Comparison of ENCODE assay signal across 17 cellular contexts in the genomic region with DNA sequence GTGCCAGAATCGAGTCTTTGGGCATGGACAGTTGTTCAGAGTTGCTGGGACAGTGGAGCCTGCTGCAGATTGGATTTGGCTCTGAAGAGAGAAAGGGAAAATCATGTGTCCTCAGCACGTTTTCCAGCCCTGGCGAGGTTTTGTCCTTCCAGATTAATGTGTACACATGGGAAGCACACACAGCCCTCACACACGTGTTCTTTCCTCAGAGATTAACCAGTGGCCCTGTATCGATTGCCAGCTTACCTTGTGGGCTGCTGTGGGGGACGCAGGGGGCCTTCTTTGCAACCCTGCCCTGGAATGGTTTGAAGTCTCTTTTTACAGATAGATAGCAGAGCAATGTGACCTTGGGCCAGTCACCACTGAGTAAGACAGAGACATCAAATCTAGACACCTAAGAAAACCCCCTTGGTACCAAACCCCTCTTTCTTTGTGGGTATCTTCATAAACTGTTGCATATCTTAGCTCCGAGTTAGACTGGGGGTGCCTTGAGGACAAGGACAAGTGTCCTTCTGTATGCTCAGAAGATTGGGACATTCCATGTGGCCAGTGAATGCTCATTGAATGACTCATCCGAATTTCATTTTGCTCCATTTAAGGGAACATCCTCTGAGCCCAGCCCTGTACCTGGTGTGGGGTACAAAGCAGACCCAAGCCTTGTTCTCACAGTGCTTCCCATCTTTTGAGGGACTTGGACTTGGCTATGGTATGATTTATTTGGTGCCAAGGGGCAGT. TPM values are rescaled to one million over a fixed set of nuclear protein-coding genes. Genes with fewer than 3 reads are reported as not detected.
DNase-seq lines count a peak whose midpoint lies in the region; ATAC-seq, FAIRE-seq and TF ChIP-seq lines count a peak whose summit lies in the region.
"Had no signal": no experiment of that assay in that cellular context is flagged by ENCODE, and none has a peak within 500 bp of the region (broad histone marks: within the 10 kb centered on the region; RNA-seq: fewer than 3 reads in every experiment).

No MANE protein-coding gene starts in this region.

- TF ChIP-seq CTCF in A549 (IDR thresholded peaks at IDR 0.05) = no peak
- no peak for TF ChIP-seq CTCF in IMR-90 (conservative IDR thresholded peaks at IDR 0.05; ENCODE audit: low read depth, low read length)
- no peak for TF ChIP-seq CTCF in H1 (IDR thresholded peaks at IDR 0.05; ENCODE audit: control extremely low read depth in 1 of 3, insufficient read depth in 1 of 3, low read depth in 1 of 3, low read length in 3 of 3)
- TF ChIP-seq CTCF in nephron (IDR thresholded peaks at IDR 0.05; ENCODE audit: unreplicated experiment in 3 of 3) = no peak

- peak overlapping the region; percentile 62; the same call in 1 of the 2 replicates for H2BK12ac ChIP-seq in H1 (ENCODE audit: low read depth, low read length)

- no peak overlapping the region for H3K4me3 Mint-ChIP-seq in nephron
- H3K4me3 Mint-ChIP-seq: natural killer cell; T-helper 1 cell treated with Interleukin-12 subunit alpha and Interleukin-12 subunit beta and Interleukin-4 antibody, amounts not matched to agents 30 μg/mL and 1 μg/mL, for 36 hours had no signal

- H3K4me1 Mint-ChIP-seq in nephron = peaks cover 74% of the 10 kb centered on the region
- H3K4me1 Mint-ChIP-seq: natural killer cell had no signal

- H2BK5ac ChIP-seq in IMR-90 (ENCODE audit: low read depth, low read length, poor library complexity, severe bottlenecking) (peak overlapping the region; percentile 43), H1 (ENCODE audit: low read depth, low read length) (no peak overlapping the region)

- H3K4me2 ChIP-seq in A549 (peak overlapping the region; percentile 54), IMR-90 (ENCODE audit: low read depth, low read length) (no peak overlapping the region), H1 (ENCODE audit: insufficient read depth in 1 of 2, low read depth in 2 of 2, low read length in 2 of 2) (no peak overlapping the region)

- no peaks in the 10 kb centered on the region for H3K27me3 Mint-ChIP-seq in nephron (ENCODE audit: low read depth)

- H3K14ac ChIP-seq in IMR-90 (replicated peaks; ENCODE audit: low read depth, low read length) (peak overlapping the region; percentile 75), H1 (ENCODE audit: insufficient read length) (no peak overlapping the region)

- peaks cover 77 to 90% of the 10 kb centered on the region in 2 experiments for H3K79me1 ChIP-seq in IMR-90 (ENCODE audit: low read depth in 1 of 2, low read length in 2 of 2)
- no peaks in the 10 kb centered on the region for H3K79me1 ChIP-seq in H1 (ENCODE audit: low read depth, low read length)

- TF ChIP-seq EP300 in A549 (IDR thresholded peaks at IDR 0.05) (no peak), H1 (IDR thresholded peaks at IDR 0.05; ENCODE audit: borderline replicate concordance in 1 of 2, low read depth in 2 of 2, low read length in 2 of 2) (no peak)

- H3K23ac ChIP-seq in IMR-90 (ENCODE audit: low read depth, low read length) = peak overlapping the region; percentile 79
- no peak overlapping the region for H3K23ac ChIP-seq in H1 (ENCODE audit: insufficient read length)

- H2AK5ac ChIP-seq in IMR-90 (ENCODE audit: low read depth, low read length) = peak overlapping the region; percentile 91
- peak overlapping the region; percentile 67; the same call in 1 of the 2 replicates for H2AK5ac ChIP-seq in H1 (ENCODE audit: low read depth, low read length)

- peak in 1 of 2 experiments; percentile 58 for DNase-seq in A549 (ENCODE audit: low read depth in 1 of 2, low spot score in 1 of 2)
- no peak for DNase-seq in IMR-90
- DNase-seq in H1 (ENCODE audit: low read depth in 1 of 2, low spot score in 2 of 2) = no peak
- DNase-seq in activated CD4-positive, alpha-beta T cell treated with anti-CD3 and anti-CD28 coated beads for 4 hours = no peak
- no peak for DNase-seq in head of caudate nucleus
- DNase-seq in GM19239 (ENCODE audit: insufficient read length, low spot score) = no peak
- DNase-seq in NCI-H2171 (lab: John Stamatoyannopoulos, UW) = no peak
- DNase-seq: activated CD4-positive, alpha-beta T cell treated with anti-CD3 and anti-CD28 coated beads, Interleukin-2, amount 50 U/mL, for 1 hour; foreskin fibroblast; natural killer cell; OCI-M1; transverse colon had no signal

- dilution Hi-C loops in IMR-90 (cut with HindIII; ENCODE audit: low sequenced_read_pairs, unreplicated experiment) = no loop called here

- in situ Hi-C loops in IMR-90 (cut with MboI; ENCODE audit: low sequenced_read_pairs) = no loop called here

- H3K4me3 ChIP-seq in A549 (no peak overlapping the region), IMR-90 (ENCODE audit: insufficient read depth, low read depth, low read length) (no peak overlapping the region), H1 (ENCODE audit: extremely low read depth in 1 of 4, insufficient read depth in 2 of 4, low read depth in 3 of 4, low read length in 4 of 4) (no peak overlapping the region)
- H3K4me3 ChIP-seq: ascending aorta, skin epidermis, transverse colon had no signal

- H3K9me3 ChIP-seq in A549 (peaks cover 12% of the 10 kb centered on the region), IMR-90 (ENCODE audit: control insufficient read depth, insufficient read depth, low read length) (no peaks in the 10 kb centered on the region), H1 (ENCODE audit: insufficient read depth in 2 of 2, low read depth in 1 of 2, low read length in 1 of 2) (no peaks in the 10 kb centered on the region)
- H3K9me3 ChIP-seq: transverse colon had no signal

- H3K27me3 ChIP-seq in IMR-90 (ENCODE audit: control insufficient read depth, insufficient read depth, low read length) (no peaks in the 10 kb centered on the region), H1 (replicated peaks in 1 of 4; ENCODE audit: control insufficient read depth in 3 of 4, extremely low read depth in 1 of 4, insufficient read depth in 3 of 4, low read length in 3 of 4) (no peaks in the 10 kb centered on the region; a peak in 1 of 7 replicates)
- H3K27me3 ChIP-seq: ascending aorta, transverse colon had no signal

- H2BK120ac ChIP-seq in IMR-90 (ENCODE audit: low read depth, low read length) (peak overlapping the region; percentile 85), H1 (replicated peaks; ENCODE audit: low read depth, low read length) (no peak overlapping the region)

- peak overlapping the region; percentile 47 to 89 for H4K8ac ChIP-seq in IMR-90 (ENCODE audit: low read depth in 2 of 2, low read length in 2 of 2)
- H4K8ac ChIP-seq in H1 (ENCODE audit: extremely low read depth, insufficient read depth, low read length) = no peak overlapping the region

- H3K18ac ChIP-seq in IMR-90 (ENCODE audit: low read depth, low read length) (peak overlapping the region; percentile 56), H1 (ENCODE audit: extremely low read depth, low read length) (peak overlapping the region; percentile 10; the same call in 1 of the 2 replicates)

- 64% methylated on average over 8 of the region's 8 CpGs for WGBS in A549 (ENCODE audit: missing lambda C conversion rate)
- WGBS in IMR-90 (ENCODE audit: extremely low coverage in 2 of 2, insufficient read length in 1 of 2), 2 experiments = 80% methylated on average over 1 of the region's 8 CpGs; no CpG with 5 or more reads in 1 of the 2 experiments
- 90% methylated on average over 8 of the region's 8 CpGs; no CpG with 5 or more reads in 1 of the 2 experiments for WGBS in H1 (ENCODE audit: extremely low coverage in 1 of 2, insufficient coverage in 1 of 2, insufficient read length in 1 of 2, insufficient replicate concordance in 2 of 2, low coverage in 1 of 2, low lambda C conversion rate in 2 of 2, missing lambda C conversion rate in 1 of 2), 2 experiments

- H2AK9ac ChIP-seq in IMR-90 (replicated peaks; ENCODE audit: low read depth, low read length, poor library complexity) = peak overlapping the region; percentile 66

- H3K36me3 Mint-ChIP-seq in nephron (ENCODE audit: low read depth) = peaks cover 36% of the 10 kb centered on the region
- H3K36me3 Mint-ChIP-seq: natural killer cell had no signal

- H4K5ac ChIP-seq in IMR-90 (ENCODE audit: low read depth, low read length) (peak overlapping the region; percentile 37), H1 (ENCODE audit: insufficient read length, low read depth, low read length) (no peak overlapping the region)

- intact Hi-C loops in IMR-90 (cut with micrococcal nuclease) = loop anchor here (2.0 to 5.0 kb wide), 2 partner anchors 13 to 48 kb away; a partner anchor contains a TSS
- intact Hi-C loops in head of caudate nucleus (cut with DNase I) = no loop called here

- H3K36me3 ChIP-seq in IMR-90 (ENCODE audit: control insufficient read depth, insufficient read depth, low read length) = peaks cover 8% of the 10 kb centered on the region
- peaks cover 0 to 3% (median 1%) of the 10 kb centered on the region in 4 experiments; a peak in 3 of 8 replicates for H3K36me3 ChIP-seq in H1 (ENCODE audit: control insufficient read depth in 2 of 4, insufficient read depth in 4 of 4, low read length in 3 of 4)
- H3K36me3 ChIP-seq: ascending aorta had no signal

- no TSS peak for BruUV-seq in IMR-90 (replicated peaks; lab: Mats Ljungman, UMichigan)

- H2BK15ac ChIP-seq in IMR-90 (ENCODE audit: low read depth, low read length) (peak overlapping the region; percentile 1; the same call in 2 of the 3 replicates), H1 (ENCODE audit: low read length) (0 out of 2 replicates have a peak overlapping the region, but pooled peaks have one; percentile 36)

- H3K9ac ChIP-seq in IMR-90 (ENCODE audit: low read depth, low read length) (no peak overlapping the region), H1 (replicated peaks in 1 of 4; ENCODE audit: extremely low read depth in 1 of 4, low read depth in 3 of 4, low read length in 3 of 4) (no peak overlapping the region)

- peaks cover 44% of the 10 kb centered on the region for H3K9me1 ChIP-seq in IMR-90 (ENCODE audit: insufficient read depth, low read length)

- FAIRE-seq in A549 (lab: Jason Lieb, UNC) = peak; percentile 23
- no peak for FAIRE-seq in H1 (lab: Jason Lieb, UNC)
- FAIRE-seq in GM19239 (lab: Jason Lieb, UNC) = no peak
- FAIRE-seq: keratinocyte had no signal

- peak overlapping the region; percentile 65 to 84 (median 71) for H3K27ac Mint-ChIP-seq in nephron
- H3K27ac Mint-ChIP-seq: natural killer cell; T-helper 1 cell treated with Interleukin-12 subunit alpha and Interleukin-12 subunit beta and Interleukin-4 antibody, amounts not matched to agents 30 μg/mL and 1 μg/mL, for 36 hours had no signal

- H4K20me1 ChIP-seq in IMR-90 (ENCODE audit: insufficient read depth, low read length) = peaks cover 3% of the 10 kb centered on the region; the same call in 1 of the 2 replicates
- no peaks in the 10 kb centered on the region for H4K20me1 ChIP-seq in H1 (replicated peaks in 1 of 2; ENCODE audit: control insufficient read depth in 1 of 2, insufficient read depth in 2 of 2, low read length in 2 of 2)

- no peaks in the 10 kb centered on the region for H3K79me2 ChIP-seq in H1 (ENCODE audit: control insufficient read depth in 1 of 2, insufficient read depth in 2 of 2, low read length in 2 of 2)

- H3K56ac ChIP-seq in IMR-90 (ENCODE audit: extremely low read depth, insufficient read depth, low read length) (0 out of 2 replicates have a peak overlapping the region, but pooled peaks have one; percentile 5), H1 (replicated peaks; ENCODE audit: insufficient read length, low read depth, low read length) (no peak overlapping the region)

- ATAC-seq in A549 = peak; percentile 24 to 31; a peak in 3 of 6 replicates
- no peak for ATAC-seq in IMR-90 (ENCODE audit: low read depth)
- ATAC-seq: natural killer cell had no signal

- peaks cover 87% of the 10 kb centered on the region for H3K4me1 ChIP-seq in A549
- peaks cover 54% of the 10 kb centered on the region for H3K4me1 ChIP-seq in IMR-90 (ENCODE audit: control insufficient read depth, insufficient read depth, low read length)
- H3K4me1 ChIP-seq in H1 (replicated peaks in 1 of 4; ENCODE audit: control insufficient read depth in 3 of 4, insufficient read depth in 4 of 4, low read length in 3 of 4) = peaks cover 9 to 49% (median 19%) of the 10 kb centered on the region in 4 experiments

- no peaks in the 10 kb centered on the region; the same call in 1 of the 2 replicates for H3K23me2 ChIP-seq in H1 (ENCODE audit: low read depth, low read length)

- POLR2A ChIA-PET in A549 (lab: Yijun Ruan, JAX) = no interaction called here
- POLR2A ChIA-PET in IMR-90 (lab: Charles Lee; ENCODE audit: unreplicated experiment) = no interaction called here
- POLR2A ChIA-PET in H1 (lab: Charles Lee; ENCODE audit: partially characterized antibody) = interaction anchor here (1.6 kb wide), 1 partner anchor 13 kb away, joined by 4 read pairs; no protein-coding TSS in a partner anchor

- H3K4ac ChIP-seq in IMR-90 (ENCODE audit: low read depth, low read length) = peak overlapping the region; percentile 81
- H3K4ac ChIP-seq in H1 (replicated peaks; ENCODE audit: insufficient read length, low read depth, low read length) = no peak overlapping the region

- H4K91ac ChIP-seq in IMR-90 (ENCODE audit: insufficient read depth, low read depth, low read length) (peak overlapping the region; percentile 94), H1 (replicated peaks; ENCODE audit: insufficient read length, low read length) (no peak overlapping the region)

- CTCF ChIA-PET in A549 (lab: Yijun Ruan, JAX) (interaction anchor here (1.1 to 42.9 kb wide), 10 partner anchors 9 to 101 kb away, joined by 3 to 779 read pairs (median 5); a partner anchor contains a TSS), IMR-90 (lab: Yijun Ruan, JAX) (no interaction called here), H1 (lab: Charles Lee; ENCODE audit: partially characterized antibody) (interaction anchor here (0.7 to 4.9 kb wide), 8 partner anchors 10 to 131 kb away, joined by 3 to 31 read pairs (median 4); no protein-coding TSS in a partner anchor)

- H2AFZ ChIP-seq in IMR-90 (replicated peaks; ENCODE audit: low read length, poor library complexity) (peak overlapping the region; percentile 52), H1 (ENCODE audit: low read length) (no peak overlapping the region)

- TF ChIP-seq POLR2A in A549 (IDR thresholded peaks at IDR 0.05; ENCODE audit: low read length) = no peak
- TF ChIP-seq POLR2A in IMR-90 (IDR thresholded peaks at IDR 0.05; ENCODE audit: low read depth, low read length) = no peak
- no peak for TF ChIP-seq POLR2A in H1 (IDR thresholded peaks at IDR 0.05; ENCODE audit: control extremely low read depth in 1 of 2, low read depth in 2 of 2, low read length in 2 of 2)

- peak overlapping the region; percentile 71 for H2BK20ac ChIP-seq in IMR-90 (ENCODE audit: low read depth, low read length)
- peak overlapping the region; percentile 15; the same call in 1 of the 2 replicates for H2BK20ac ChIP-seq in H1 (ENCODE audit: low read length)

- peaks cover 2% of the 10 kb centered on the region for H3K9me3 Mint-ChIP-seq in nephron

- H3K27ac ChIP-seq in A549 (peak overlapping the region; percentile 71 to 87), IMR-90 (ENCODE audit: insufficient read depth, low read length) (peak overlapping the region; percentile 95), H1 (ENCODE audit: low read depth, low read length) (no peak overlapping the region)
- H3K27ac ChIP-seq: transverse colon had no signal

- no peak for TF ChIP-seq RAD21 in A549 (conservative IDR thresholded peaks at IDR 0.05 in 1 of 2, IDR thresholded peaks at IDR 0.05 in 1 of 2)
- TF ChIP-seq RAD21 in IMR-90 (IDR thresholded peaks at IDR 0.05; ENCODE audit: low read length) = no peak
- no peak for TF ChIP-seq RAD21 in H1 (IDR thresholded peaks at IDR 0.05 in 1 of 2, conservative IDR thresholded peaks at IDR 0.05 in 1 of 2; ENCODE audit: low read depth in 2 of 2, low read length in 2 of 2)

RNA-seq across cellular contexts. Expression of a gene that starts 48.0 kb away (rescaled TPM):
- 9.6 and 14.0 TPM in 2 replicates for polyA plus RNA-seq in A549 (2011; rRNA removed)
- polyA plus RNA-seq in A549 (2012; cell fraction: cytosol; rRNA removed) = 41.3 and 55.8 TPM in 2 replicates
- polyA plus RNA-seq in A549 (2012; cell fraction: nucleus; rRNA removed) = 173 and 184 TPM in 2 replicates
- polyA plus RNA-seq in A549 (2017; fragmentation: RNase III; extraction: RNeasy Plus Mini Kit Qiagen cat#74134 plus additional on column Dnase treatment) = 40.5 to 46.7 TPM (median 46.6 TPM) in 3 replicates
- 29.1 and 38.4 TPM in 2 replicates for polyA minus RNA-seq in A549 (2011; rRNA and poly(A)+ RNA removed)
- 3.6 and 4.8 TPM in 2 replicates for total RNA-seq in IMR-90 (2012; rRNA removed)
- 8.5 and 13.6 TPM in 2 replicates for polyA plus RNA-seq in IMR-90 (2012; rRNA removed)
- polyA plus RNA-seq in IMR-90 (2012; cell fraction: cytosol; rRNA removed) = 4.7 and 9.3 TPM in 2 replicates
- polyA plus RNA-seq in IMR-90 (2012; cell fraction: nucleus; rRNA removed; ENCODE audit: low replicate concordance) = 17.3 and 42.6 TPM in 2 replicates
- total RNA-seq in H1 (2021; fragmentation: NEBNext Ultra II Directional; extraction: Animal tissue kit (Norgen Biotek cat#: 25700)) = 7.0 and 7.6 TPM in 2 replicates
- 1.8 and 3.4 TPM in 2 replicates for polyA plus RNA-seq in H1 (2011; rRNA removed)
- polyA plus RNA-seq in H1 (2011; cell fraction: cytosol; rRNA removed) = 2.6 TPM
- polyA plus RNA-seq in H1 (2011; cell fraction: nucleus; rRNA removed) = 11.4 TPM
- polyA plus RNA-seq in H1 (2012, experiment 1 of 2) = 2.9 to 3.9 TPM (median 3.1 TPM) in 4 replicates
- 2.1 TPM for polyA plus RNA-seq in H1 (2012, experiment 2 of 2)
- polyA plus RNA-seq in H1 (2013, experiment 1 of 2) = 1.9 TPM
- polyA plus RNA-seq in H1 (2013, experiment 2 of 2) = 2.1 TPM
- polyA minus RNA-seq in H1 (2011; rRNA and poly(A)+ RNA removed) = 3.9 and 6.1 TPM in 2 replicates
- polyA minus RNA-seq in H1 (2011; cell fraction: cytosol; rRNA and poly(A)+ RNA removed) = 6.3 TPM
- polyA minus RNA-seq in H1 (2011; cell fraction: nucleus; rRNA and poly(A)+ RNA removed) = 12.2 TPM
